Comparison of ENCODE assay signal across 1 cellular context in the genomic region with DNA sequence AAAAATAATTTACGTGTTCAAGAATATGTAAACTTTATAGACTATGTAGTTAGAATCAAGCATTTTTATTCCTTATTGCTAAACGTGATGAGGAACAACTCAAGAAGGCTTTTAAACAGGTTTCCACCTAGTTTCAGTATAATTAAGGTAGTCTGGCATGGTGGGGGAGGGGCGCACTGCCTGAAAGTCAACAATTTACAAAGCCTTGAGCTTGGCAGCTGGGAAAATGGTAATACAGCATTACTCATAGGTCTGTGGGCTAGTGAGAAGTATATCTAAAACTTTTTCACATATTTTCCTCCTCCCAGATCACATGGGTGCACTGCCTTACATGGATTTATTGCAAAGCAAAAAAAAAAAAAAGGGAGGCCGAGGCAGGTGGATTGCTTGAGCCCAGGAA.
TF ChIP-seq lines count a peak whose summit lies in the region.

No MANE protein-coding gene starts in this region.

TF ChIP-seq in H1, 55 proteins besides CTCF, POLR2A, EP300 and RAD21:
- TF ChIP-seq, protein P1, sequence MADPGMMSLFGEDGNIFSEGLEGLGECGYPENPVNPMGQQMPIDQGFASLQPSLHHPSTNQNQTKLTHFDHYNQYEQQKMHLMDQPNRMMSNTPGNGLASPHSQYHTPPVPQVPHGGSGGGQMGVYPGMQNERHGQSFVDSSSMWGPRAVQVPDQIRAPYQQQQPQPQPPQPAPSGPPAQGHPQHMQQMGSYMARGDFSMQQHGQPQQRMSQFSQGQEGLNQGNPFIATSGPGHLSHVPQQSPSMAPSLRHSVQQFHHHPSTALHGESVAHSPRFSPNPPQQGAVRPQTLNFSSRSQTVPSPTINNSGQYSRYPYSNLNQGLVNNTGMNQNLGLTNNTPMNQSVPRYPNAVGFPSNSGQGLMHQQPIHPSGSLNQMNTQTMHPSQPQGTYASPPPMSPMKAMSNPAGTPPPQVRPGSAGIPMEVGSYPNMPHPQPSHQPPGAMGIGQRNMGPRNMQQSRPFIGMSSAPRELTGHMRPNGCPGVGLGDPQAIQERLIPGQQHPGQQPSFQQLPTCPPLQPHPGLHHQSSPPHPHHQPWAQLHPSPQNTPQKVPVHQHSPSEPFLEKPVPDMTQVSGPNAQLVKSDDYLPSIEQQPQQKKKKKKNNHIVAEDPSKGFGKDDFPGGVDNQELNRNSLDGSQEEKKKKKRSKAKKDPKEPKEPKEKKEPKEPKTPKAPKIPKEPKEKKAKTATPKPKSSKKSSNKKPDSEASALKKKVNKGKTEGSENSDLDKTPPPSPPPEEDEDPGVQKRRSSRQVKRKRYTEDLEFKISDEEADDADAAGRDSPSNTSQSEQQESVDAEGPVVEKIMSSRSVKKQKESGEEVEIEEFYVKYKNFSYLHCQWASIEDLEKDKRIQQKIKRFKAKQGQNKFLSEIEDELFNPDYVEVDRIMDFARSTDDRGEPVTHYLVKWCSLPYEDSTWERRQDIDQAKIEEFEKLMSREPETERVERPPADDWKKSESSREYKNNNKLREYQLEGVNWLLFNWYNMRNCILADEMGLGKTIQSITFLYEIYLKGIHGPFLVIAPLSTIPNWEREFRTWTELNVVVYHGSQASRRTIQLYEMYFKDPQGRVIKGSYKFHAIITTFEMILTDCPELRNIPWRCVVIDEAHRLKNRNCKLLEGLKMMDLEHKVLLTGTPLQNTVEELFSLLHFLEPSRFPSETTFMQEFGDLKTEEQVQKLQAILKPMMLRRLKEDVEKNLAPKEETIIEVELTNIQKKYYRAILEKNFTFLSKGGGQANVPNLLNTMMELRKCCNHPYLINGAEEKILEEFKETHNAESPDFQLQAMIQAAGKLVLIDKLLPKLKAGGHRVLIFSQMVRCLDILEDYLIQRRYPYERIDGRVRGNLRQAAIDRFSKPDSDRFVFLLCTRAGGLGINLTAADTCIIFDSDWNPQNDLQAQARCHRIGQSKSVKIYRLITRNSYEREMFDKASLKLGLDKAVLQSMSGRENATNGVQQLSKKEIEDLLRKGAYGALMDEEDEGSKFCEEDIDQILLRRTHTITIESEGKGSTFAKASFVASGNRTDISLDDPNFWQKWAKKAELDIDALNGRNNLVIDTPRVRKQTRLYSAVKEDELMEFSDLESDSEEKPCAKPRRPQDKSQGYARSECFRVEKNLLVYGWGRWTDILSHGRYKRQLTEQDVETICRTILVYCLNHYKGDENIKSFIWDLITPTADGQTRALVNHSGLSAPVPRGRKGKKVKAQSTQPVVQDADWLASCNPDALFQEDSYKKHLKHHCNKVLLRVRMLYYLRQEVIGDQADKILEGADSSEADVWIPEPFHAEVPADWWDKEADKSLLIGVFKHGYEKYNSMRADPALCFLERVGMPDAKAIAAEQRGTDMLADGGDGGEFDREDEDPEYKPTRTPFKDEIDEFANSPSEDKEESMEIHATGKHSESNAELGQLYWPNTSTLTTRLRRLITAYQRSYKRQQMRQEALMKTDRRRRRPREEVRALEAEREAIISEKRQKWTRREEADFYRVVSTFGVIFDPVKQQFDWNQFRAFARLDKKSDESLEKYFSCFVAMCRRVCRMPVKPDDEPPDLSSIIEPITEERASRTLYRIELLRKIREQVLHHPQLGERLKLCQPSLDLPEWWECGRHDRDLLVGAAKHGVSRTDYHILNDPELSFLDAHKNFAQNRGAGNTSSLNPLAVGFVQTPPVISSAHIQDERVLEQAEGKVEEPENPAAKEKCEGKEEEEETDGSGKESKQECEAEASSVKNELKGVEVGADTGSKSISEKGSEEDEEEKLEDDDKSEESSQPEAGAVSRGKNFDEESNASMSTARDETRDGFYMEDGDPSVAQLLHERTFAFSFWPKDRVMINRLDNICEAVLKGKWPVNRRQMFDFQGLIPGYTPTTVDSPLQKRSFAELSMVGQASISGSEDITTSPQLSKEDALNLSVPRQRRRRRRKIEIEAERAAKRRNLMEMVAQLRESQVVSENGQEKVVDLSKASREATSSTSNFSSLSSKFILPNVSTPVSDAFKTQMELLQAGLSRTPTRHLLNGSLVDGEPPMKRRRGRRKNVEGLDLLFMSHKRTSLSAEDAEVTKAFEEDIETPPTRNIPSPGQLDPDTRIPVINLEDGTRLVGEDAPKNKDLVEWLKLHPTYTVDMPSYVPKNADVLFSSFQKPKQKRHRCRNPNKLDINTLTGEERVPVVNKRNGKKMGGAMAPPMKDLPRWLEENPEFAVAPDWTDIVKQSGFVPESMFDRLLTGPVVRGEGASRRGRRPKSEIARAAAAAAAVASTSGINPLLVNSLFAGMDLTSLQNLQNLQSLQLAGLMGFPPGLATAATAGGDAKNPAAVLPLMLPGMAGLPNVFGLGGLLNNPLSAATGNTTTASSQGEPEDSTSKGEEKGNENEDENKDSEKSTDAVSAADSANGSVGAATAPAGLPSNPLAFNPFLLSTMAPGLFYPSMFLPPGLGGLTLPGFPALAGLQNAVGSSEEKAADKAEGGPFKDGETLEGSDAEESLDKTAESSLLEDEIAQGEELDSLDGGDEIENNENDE (IDR thresholded peaks at IDR 0.05; ENCODE audit: insufficient replicate concordance, low read length) = peak; percentile 55
- no peak for TF ChIP-seq RFX5 (IDR thresholded peaks at IDR 0.05; ENCODE audit: borderline replicate concordance, low read depth, low read length)
